In the genomic region with DNA sequence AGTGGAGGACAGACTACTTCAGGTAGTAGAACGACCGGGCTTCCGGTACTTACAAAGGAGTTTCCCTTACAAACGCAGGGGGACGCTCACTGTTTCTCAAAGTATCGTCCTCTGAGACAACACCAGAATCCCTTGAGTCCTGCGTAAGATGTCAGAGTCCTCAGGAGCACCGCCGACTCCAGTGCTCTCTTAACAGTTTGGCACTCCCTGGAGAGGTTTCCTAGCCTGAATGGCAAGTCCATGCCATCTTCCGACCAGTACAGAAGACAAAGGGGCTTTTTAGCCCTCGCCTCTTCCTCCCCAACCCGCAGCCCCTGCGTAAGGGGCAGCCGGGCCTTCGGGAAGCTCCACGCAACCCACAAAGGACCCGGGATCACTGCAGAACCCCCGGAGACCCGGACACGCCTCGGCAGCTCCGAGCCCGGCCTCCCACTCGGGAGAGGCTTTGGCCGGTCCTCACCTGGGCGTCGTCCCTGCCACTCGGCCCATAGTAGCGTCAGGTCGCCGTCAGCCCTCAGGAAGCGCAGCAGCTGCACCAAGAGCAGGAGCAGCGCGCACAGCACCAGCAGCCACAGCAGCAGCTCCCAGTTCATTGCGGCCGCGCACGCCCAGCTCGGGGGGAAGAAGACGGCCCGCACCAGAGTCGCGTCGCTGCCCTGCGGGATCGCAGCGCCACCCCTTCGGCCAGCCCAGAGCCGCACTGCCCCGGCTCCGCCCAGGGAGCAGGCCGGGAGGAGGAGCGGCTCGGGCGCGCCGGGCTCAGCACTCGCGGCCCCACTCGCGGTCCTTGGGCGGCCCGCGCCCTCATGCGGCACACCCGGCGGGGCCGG, we compare ENCODE assay signal across 8 cellular contexts. TPM values are rescaled to one million over a fixed set of nuclear protein-coding genes. Genes with fewer than 3 reads are reported as not detected.
DNase-seq lines count a peak whose midpoint lies in the region; ATAC-seq, FAIRE-seq and TF ChIP-seq lines count a peak whose summit lies in the region.

A gene with protein sequence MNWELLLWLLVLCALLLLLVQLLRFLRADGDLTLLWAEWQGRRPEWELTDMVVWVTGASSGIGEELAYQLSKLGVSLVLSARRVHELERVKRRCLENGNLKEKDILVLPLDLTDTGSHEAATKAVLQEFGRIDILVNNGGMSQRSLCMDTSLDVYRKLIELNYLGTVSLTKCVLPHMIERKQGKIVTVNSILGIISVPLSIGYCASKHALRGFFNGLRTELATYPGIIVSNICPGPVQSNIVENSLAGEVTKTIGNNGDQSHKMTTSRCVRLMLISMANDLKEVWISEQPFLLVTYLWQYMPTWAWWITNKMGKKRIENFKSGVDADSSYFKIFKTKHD (minus strand): TSS at position 682 of the 830 bp plus-strand sequence. CDS start 89 bp downstream, at position 593.

- peak; percentile 74 for TF ChIP-seq RAD21 in HepG2 (CRISPR knock-in tag; IDR thresholded peaks at IDR 0.05)

- H3K4me3 ChIP-seq in HepG2 (replicated peaks in 1 of 3; ENCODE audit: insufficient read depth in 1 of 3, low read depth in 2 of 3, low read length in 3 of 3), result peak within 1 kb of the TSS; percentile 79 to 93 (median 88)

- H2AFZ ChIP-seq in HepG2 (ENCODE audit: low read length), result peak within 1 kb of the TSS; percentile 87

- H3K4me1 ChIP-seq in HepG2 (ENCODE audit: insufficient read depth, low read length), result peaks cover 24% of the 10 kb centered on the region

- H3K9me3 ChIP-seq in HepG2 (ENCODE audit: low read length), result no peaks in the 10 kb centered on the region

- H3K27ac ChIP-seq in HepG2 (ENCODE audit: extremely low read length, insufficient read depth, low read length), result peak within 1 kb of the TSS; percentile 70

- WGBS in HepG2 (ENCODE audit: low lambda C conversion rate), result 2% methylated on average over 11 of the region's 68 CpGs

- in situ Hi-C loops in HepG2 (cut with HindIII; ENCODE audit: extremely low pct_ligation_motif_present, low pct_unique_long_range_greater_than_20kb), result no loop called here

- POLR2A ChIA-PET in HepG2 (lab: Yijun Ruan, JAX), result interaction anchor here (1.6 to 2.0 kb wide), 3 partner anchors 73 to 200 kb away, joined by 4 to 11 read pairs (median 9); a partner anchor contains a TSS

- no peaks in the 10 kb centered on the region for H3K79me2 ChIP-seq in HepG2 (ENCODE audit: insufficient read depth, low read length)

- TF ChIP-seq EP300 in HepG2 (IDR thresholded peaks at IDR 0.05; ENCODE audit: low read depth in 2 of 2, low read length in 2 of 2), result no peak
- no peak for TF ChIP-seq EP300 in HepG2 (CRISPR knock-in tag; IDR thresholded peaks at IDR 0.05; ENCODE audit: borderline replicate concordance)

- ATAC-seq in GM18868 (IDR thresholded peaks at IDR 0.05; ENCODE audit: unreplicated experiment) (peak; percentile 84), HG03103 (IDR thresholded peaks at IDR 0.05; ENCODE audit: low read depth, unreplicated experiment) (peak; percentile 75), HepG2 (peak; percentile 99)

- no peaks in the 10 kb centered on the region for H4K20me1 ChIP-seq in HepG2 (ENCODE audit: insufficient read depth, low read length)

- DNase-seq in AG09319 (ENCODE audit: extremely low read depth, low read depth) (peak; percentile 57), NCI-H446 treated with DMSO at 0.1 percent for 48 hours (lab: John Stamatoyannopoulos, UW) (peak; percentile 43), dedifferentiated amniotic fluid mesenchymal stem cell (ENCODE audit: extremely low spot score) (peak; percentile 85), HepG2 (ENCODE audit: low spot score) (peak; percentile 62)
- peak; percentile 76 for DNase-seq in activated CD4-positive, alpha-beta T cell treated with anti-CD3 and anti-CD28 coated beads for 48 hours
- peak; percentile 56 to 67 for DNase-seq in stimulated activated CD4-positive, alpha-beta T cell treated with anti-CD3 and anti-CD28 coated beads, Interleukin-2, amount 100 ng/mL, for 48 hours

- peak within 1 kb of the TSS; percentile 92 for H3K4me2 ChIP-seq in HepG2 (ENCODE audit: low read depth, low read length)

- BruUV-seq in HepG2 (replicated peaks; lab: Mats Ljungman, UMichigan), result no TSS peak

- TF ChIP-seq POLR2A in HepG2 (IDR thresholded peaks at IDR 0.05; ENCODE audit: insufficient read depth in 1 of 2, low read depth in 2 of 2, low read length in 2 of 2), result peak; percentile 76 to 78

- CTCF ChIA-PET in HepG2 (lab: Yijun Ruan, JAX; ENCODE audit: low intra/inter-chr PET ratio, low total read pairs), result interaction anchor here (1.6 kb wide), 1 partner anchor 100 kb away, joined by 7 read pairs; no protein-coding TSS in a partner anchor

- peak within 1 kb of the TSS; percentile 81 for H3K9ac ChIP-seq in HepG2 (ENCODE audit: insufficient read depth, low read depth, low read length)

- TF ChIP-seq CTCF in AG09319 (IDR thresholded peaks at IDR 0.05; ENCODE audit: low read depth, low read length) (peak; percentile 45), HepG2 (CRISPR knock-in tag; IDR thresholded peaks at IDR 0.05) (peak; percentile 79)

- peaks cover 0 to 4% of the 10 kb centered on the region in 2 experiments; a peak in 1 of 5 replicates for H3K27me3 ChIP-seq in HepG2 (ENCODE audit: control insufficient read depth in 1 of 2, insufficient read depth in 2 of 2, low read length in 2 of 2)

- no peaks in the 10 kb centered on the region for H3K36me3 ChIP-seq in HepG2 (replicated peaks in 1 of 2; ENCODE audit: control insufficient read depth in 1 of 2, insufficient read depth in 2 of 2, low read length in 2 of 2)

- FAIRE-seq in HepG2 (lab: Jason Lieb, UNC), result peak; percentile 21

- intact Hi-C loops in HepG2 (cut with micrococcal nuclease; ENCODE audit: unreplicated experiment), result loop anchor here (1.0 to 5.0 kb wide), 3 partner anchors 74 to 203 kb away; a partner anchor contains a TSS

TF ChIP-seq in HepG2, 621 proteins besides CTCF, POLR2A, EP300 and RAD21 (continues in another document):
- TF ChIP-seq MAZ (IDR thresholded peaks at IDR 0.05; ENCODE audit: borderline replicate concordance, low read depth, low read length), result peak; percentile 35; the same call in 1 of the 2 replicates
- TF ChIP-seq MAZ (CRISPR knock-in tag; IDR thresholded peaks at IDR 0.05; ENCODE audit: low read depth), result peak; percentile 78; the same call in 1 of the 2 replicates
- TF ChIP-seq, protein P1, sequence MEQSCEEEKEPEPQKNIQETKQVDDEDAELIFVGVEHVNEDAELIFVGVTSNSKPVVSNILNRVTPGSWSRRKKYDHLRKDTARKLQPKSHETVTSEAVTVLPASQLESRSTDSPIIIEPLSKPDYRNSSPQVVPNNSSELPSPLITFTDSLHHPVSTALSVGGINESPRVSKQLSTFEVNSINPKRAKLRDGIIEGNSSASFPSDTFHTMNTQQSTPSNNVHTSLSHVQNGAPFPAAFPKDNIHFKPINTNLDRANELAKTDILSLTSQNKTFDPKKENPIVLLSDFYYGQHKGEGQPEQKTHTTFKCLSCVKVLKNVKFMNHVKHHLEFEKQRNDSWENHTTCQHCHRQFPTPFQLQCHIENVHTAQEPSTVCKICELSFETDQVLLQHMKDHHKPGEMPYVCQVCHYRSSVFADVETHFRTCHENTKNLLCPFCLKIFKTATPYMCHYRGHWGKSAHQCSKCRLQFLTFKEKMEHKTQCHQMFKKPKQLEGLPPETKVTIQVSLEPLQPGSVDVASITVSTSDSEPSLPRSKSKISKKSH (CRISPR knock-in tag; IDR thresholded peaks at IDR 0.05; ENCODE audit: borderline replicate concordance), result peak; percentile 68; the same call in 1 of the 2 replicates
- TF ChIP-seq THAP11 (CRISPR knock-in tag; IDR thresholded peaks at IDR 0.05), result peak; percentile 59; the same call in 1 of the 2 replicates
- TF ChIP-seq, protein P2, sequence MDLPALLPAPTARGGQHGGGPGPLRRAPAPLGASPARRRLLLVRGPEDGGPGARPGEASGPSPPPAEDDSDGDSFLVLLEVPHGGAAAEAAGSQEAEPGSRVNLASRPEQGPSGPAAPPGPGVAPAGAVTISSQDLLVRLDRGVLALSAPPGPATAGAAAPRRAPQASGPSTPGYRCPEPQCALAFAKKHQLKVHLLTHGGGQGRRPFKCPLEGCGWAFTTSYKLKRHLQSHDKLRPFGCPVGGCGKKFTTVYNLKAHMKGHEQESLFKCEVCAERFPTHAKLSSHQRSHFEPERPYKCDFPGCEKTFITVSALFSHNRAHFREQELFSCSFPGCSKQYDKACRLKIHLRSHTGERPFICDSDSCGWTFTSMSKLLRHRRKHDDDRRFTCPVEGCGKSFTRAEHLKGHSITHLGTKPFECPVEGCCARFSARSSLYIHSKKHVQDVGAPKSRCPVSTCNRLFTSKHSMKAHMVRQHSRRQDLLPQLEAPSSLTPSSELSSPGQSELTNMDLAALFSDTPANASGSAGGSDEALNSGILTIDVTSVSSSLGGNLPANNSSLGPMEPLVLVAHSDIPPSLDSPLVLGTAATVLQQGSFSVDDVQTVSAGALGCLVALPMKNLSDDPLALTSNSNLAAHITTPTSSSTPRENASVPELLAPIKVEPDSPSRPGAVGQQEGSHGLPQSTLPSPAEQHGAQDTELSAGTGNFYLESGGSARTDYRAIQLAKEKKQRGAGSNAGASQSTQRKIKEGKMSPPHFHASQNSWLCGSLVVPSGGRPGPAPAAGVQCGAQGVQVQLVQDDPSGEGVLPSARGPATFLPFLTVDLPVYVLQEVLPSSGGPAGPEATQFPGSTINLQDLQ (CRISPR knock-in tag; IDR thresholded peaks at IDR 0.05), result no peak
- TF ChIP-seq ZFP36L2 (CRISPR knock-in tag; IDR thresholded peaks at IDR 0.05), result no peak

RNA-seq across cellular contexts. Expression of the gene that starts here (rescaled TPM):
- 25.2 and 44.4 TPM in 2 replicates for total RNA-seq in HepG2 (2016; rRNA removed; fragmentation: Illumina TruSeq; extraction: Trizol)
- 7.9 and 8.6 TPM in 2 replicates for total RNA-seq in HepG2 (2016; cell fraction: cytosol; rRNA removed; fragmentation: Illumina TruSeq; extraction: Trizol; ENCODE audit: low read depth)
- 26.3 and 40.3 TPM in 2 replicates for total RNA-seq in HepG2 (2016; cell fraction: insoluble cytoplasmic fraction; rRNA removed; fragmentation: Illumina TruSeq; extraction: Trizol)
- 9.4 and 10.7 TPM in 2 replicates for total RNA-seq in HepG2 (2016; cell fraction: membrane; rRNA removed; fragmentation: Illumina TruSeq; extraction: Trizol)
- total RNA-seq in HepG2 (2016; cell fraction: nucleus; rRNA removed; fragmentation: Illumina TruSeq; extraction: Trizol), result 30.8 and 35.0 TPM in 2 replicates
- polyA plus RNA-seq in HepG2 (2011; rRNA removed), result 17.0 and 20.8 TPM in 2 replicates
- polyA plus RNA-seq in HepG2 (2011; cell fraction: cytosol; rRNA removed), result 19.3 and 24.1 TPM in 2 replicates
- polyA plus RNA-seq in HepG2 (2011; cell fraction: nucleus; rRNA removed), result 9.2 and 12.0 TPM in 2 replicates
- 23.8 and 32.5 TPM in 2 replicates for polyA plus RNA-seq in HepG2 (2012)
- 6.4 and 6.9 TPM in 2 replicates for polyA plus RNA-seq in HepG2 (2016; cell fraction: cytosol; fragmentation: Illumina TruSeq; extraction: Trizol; ENCODE audit: low read depth)
- 21.8 and 23.9 TPM in 2 replicates for polyA plus RNA-seq in HepG2 (2016; cell fraction: insoluble cytoplasmic fraction; fragmentation: Illumina TruSeq; extraction: Trizol; ENCODE audit: low read depth)
- polyA plus RNA-seq in HepG2 (2016; cell fraction: membrane; fragmentation: Illumina TruSeq; extraction: Trizol; ENCODE audit: low read depth), result 8.3 and 8.6 TPM in 2 replicates
- polyA plus RNA-seq in HepG2 (2016; cell fraction: nucleus; fragmentation: Illumina TruSeq; extraction: Trizol; ENCODE audit: insufficient read depth, low read depth), result 38.7 and 45.9 TPM in 2 replicates
- polyA minus RNA-seq in HepG2 (2011; rRNA and poly(A)+ RNA removed; ENCODE audit: low replicate concordance), result 9.0 and 23.9 TPM in 2 replicates
- 15.3 and 15.4 TPM in 2 replicates for polyA minus RNA-seq in HepG2 (2011; cell fraction: cytosol; rRNA and poly(A)+ RNA removed)
- polyA minus RNA-seq in HepG2 (2011; cell fraction: nucleus; rRNA and poly(A)+ RNA removed), result 11.6 and 15.4 TPM in 2 replicates

Comparison
In these comparisons a context has a peak if more than half of its experiments do, and no peak if none do; other contexts are left out.
1. Peak in every context shown above with its lines: DNase-seq, ATAC-seq, H3K4me3 ChIP-seq and H3K27ac ChIP-seq.